In the genomic region with DNA sequence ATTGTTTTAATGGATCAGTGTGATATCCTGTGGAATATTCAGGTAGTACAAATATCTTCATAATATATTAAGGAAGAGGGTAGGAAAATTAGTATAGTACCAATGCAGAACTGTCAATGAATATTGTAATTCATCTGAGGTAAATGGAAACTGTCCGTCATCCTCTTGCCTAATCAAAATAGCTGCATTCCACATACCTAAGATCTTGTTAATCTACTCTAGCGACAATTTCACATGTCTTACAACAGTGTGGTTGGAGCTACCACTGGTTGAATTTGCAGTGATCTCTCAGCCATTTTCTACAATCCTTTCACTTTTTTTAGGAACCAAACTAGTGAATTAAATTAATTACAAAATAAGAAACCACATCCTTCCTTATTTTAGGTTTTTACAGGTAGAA, we compare ENCODE assay signal across 29 cellular contexts.
"Had no signal": no experiment of that assay in that cellular context is flagged by ENCODE, and none has a peak within 500 bp of the region (broad histone marks: within the 10 kb centered on the region; RNA-seq: fewer than 3 reads in every experiment).

No MANE protein-coding gene starts in this region.

- H3K27ac ChIP-seq: left lung, lower lobe of right lung, neural progenitor cell, neutrophil, pancreas, prostate gland, spleen, suprapubic skin, thoracic aorta, tibial artery, uterus had no signal

- H2AFZ ChIP-seq: neural progenitor cell had no signal

- H3K4me3 ChIP-seq: left lung, lower lobe of right lung, neural progenitor cell, pancreas, prostate gland, spleen, suprapubic skin, thoracic aorta, tibial artery, uterus had no signal

- H3K9me3 ChIP-seq: lower lobe of right lung, neutrophil, pancreas, prostate gland, spleen, suprapubic skin, thoracic aorta, tibial artery, uterus had no signal

- H3K27me3 ChIP-seq: left lung, neural progenitor cell, neutrophil, pancreas, spleen, suprapubic skin, tibial artery, uterus had no signal

- H3K4me2 ChIP-seq: neural progenitor cell had no signal

- ATAC-seq: left colon; left lung; lower lobe of right lung; natural killer cell; pancreas; right cardiac atrium; sciatic nerve; stimulated activated effector memory CD8-positive, alpha-beta T cell treated with anti-CD3 and anti-CD28 coated beads, Interleukin-12 subunit alpha, Interleukin-12 subunit beta, amount 100 ng/mL, for 72 hours had no signal

- FAIRE-seq: islet of Langerhans, kidney, pancreas, small intestine had no signal

- H3K36me3 ChIP-seq: left lung, lower lobe of right lung, neural progenitor cell, neutrophil, pancreas, prostate gland, spleen, suprapubic skin, thoracic aorta, tibial artery, uterus had no signal

- H3K4me1 ChIP-seq: left lung, lower lobe of right lung, neural progenitor cell, pancreas, prostate gland, spleen, suprapubic skin, uterus had no signal

- DNase-seq: hippocampal formation; kidney; left colon; left lung; lower lobe of right lung; mammary epithelial cell; mesenchymal stem cell; naive B cell; natural killer cell; nephron progenitor cell; occipital lobe; pancreas; posterior cingulate gyrus; retina; right cardiac atrium; small intestine; spleen; stimulated activated CD4-positive, alpha-beta T cell treated with anti-CD3 and anti-CD28 coated beads, Interleukin-4, amount 100 ng/mL, for 24 hours; stimulated activated naive CD4-positive, alpha-beta T cell; tibial artery; uterus had no signal
